12 cellular contexts compared by ENCODE assay signal in genomic region chr11:78223320-78223954, GRCh38. TPM values are rescaled to one million over a fixed set of nuclear protein-coding genes. Genes with fewer than 3 reads are reported as not detected.
DNase-seq lines count a peak whose midpoint lies in the region; ATAC-seq and FAIRE-seq lines count a peak whose summit lies in the region.
"Had no signal": no experiment of that assay in that cellular context is flagged by ENCODE, and none has a peak within 500 bp of the region (broad histone marks: within the 10 kb centered on the region; RNA-seq: fewer than 3 reads in every experiment).

No MANE protein-coding gene starts in this region.

- no peaks in the 10 kb centered on the region for H3K36me3 Mint-ChIP-seq in natural killer cell treated with Interleukin-12 subunit alpha and Interleukin-12 subunit beta and Interleukin-15 and Interleukin-18, amount 100 ng/mL, for 72 hours
- H3K36me3 Mint-ChIP-seq: activated naive CD4-positive, alpha-beta T cell treated with anti-CD3 and anti-CD28 coated beads, Interleukin-2, amount 50 U/mL, for 72 hours had no signal

- DNase-seq in germinal center (ENCODE audit: low spot score) (peak; percentile 47), NOMO-1 treated with DMSO at 0.1 percent for 48 hours (lab: John Stamatoyannopoulos, UW; ENCODE audit: unreplicated experiment) (no peak), HTR-8/SVneo (ENCODE audit: insufficient read length, low spot score) (no peak)
- DNase-seq in natural killer cell treated with Interleukin-12 subunit alpha and Interleukin-12 subunit beta and Interleukin-15 and Interleukin-18, amount 100 ng/mL, for 72 hours (ENCODE audit: low spot score): no peak
- DNase-seq: immature natural killer cell, NCI-H526 treated with DMSO at 0.1 percent for 48 hours, posterior cingulate gyrus had no signal

- H3K27ac Mint-ChIP-seq in natural killer cell treated with Interleukin-12 subunit alpha and Interleukin-12 subunit beta and Interleukin-15 and Interleukin-18, amount 100 ng/mL, for 72 hours: no peak overlapping the region
- H3K27ac Mint-ChIP-seq: immature natural killer cell had no signal

- H3K27me3 Mint-ChIP-seq in natural killer cell treated with Interleukin-12 subunit alpha and Interleukin-12 subunit beta and Interleukin-15 and Interleukin-18, amount 100 ng/mL, for 72 hours: no peaks in the 10 kb centered on the region

- no peaks in the 10 kb centered on the region for H3K4me1 Mint-ChIP-seq in natural killer cell treated with Interleukin-12 subunit alpha and Interleukin-12 subunit beta and Interleukin-15 and Interleukin-18, amount 100 ng/mL, for 72 hours (ENCODE audit: low read depth in 2 of 2)
- H3K4me1 Mint-ChIP-seq: immature natural killer cell had no signal

- H3K4me3 Mint-ChIP-seq in natural killer cell treated with Interleukin-12 subunit alpha and Interleukin-12 subunit beta and Interleukin-15 and Interleukin-18, amount 100 ng/mL, for 72 hours: no peak overlapping the region
- H3K4me3 Mint-ChIP-seq: immature natural killer cell had no signal

- H3K9me3 Mint-ChIP-seq in natural killer cell treated with Interleukin-12 subunit alpha and Interleukin-12 subunit beta and Interleukin-15 and Interleukin-18, amount 100 ng/mL, for 72 hours: no peaks in the 10 kb centered on the region
- H3K9me3 Mint-ChIP-seq: activated naive CD4-positive, alpha-beta T cell treated with anti-CD3 and anti-CD28 coated beads, Interleukin-2, amount 50 U/mL, for 72 hours; immature natural killer cell had no signal

- peak; percentile 78 for ATAC-seq in GM18867 (IDR thresholded peaks at IDR 0.05; ENCODE audit: unreplicated experiment)
- peak; percentile 75 for ATAC-seq in GM21390 (IDR thresholded peaks at IDR 0.05; ENCODE audit: unreplicated experiment)
- peak; percentile 59 for ATAC-seq in HG03097 (IDR thresholded peaks at IDR 0.05; ENCODE audit: low FRiP score, unreplicated experiment)
- ATAC-seq in natural killer cell treated with Interleukin-12 subunit alpha and Interleukin-12 subunit beta and Interleukin-15 and Interleukin-18, amount 100 ng/mL, for 72 hours: no peak
- ATAC-seq: activated naive CD4-positive, alpha-beta T cell treated with anti-CD3 and anti-CD28 coated beads, Interleukin-2, amount 50 U/mL, for 72 hours had no signal

- no peak for FAIRE-seq in HTR-8/SVneo (lab: Jason Lieb, UNC)
- FAIRE-seq: TTC549 had no signal

RNA-seq across cellular contexts. Expression of gene USP35, which starts 34.7 kb away (rescaled TPM):
- total RNA-seq in natural killer cell treated with Interleukin-12 subunit alpha and Interleukin-12 subunit beta and Interleukin-15 and Interleukin-18, amount 100 ng/mL, for 72 hours: 1 to 10 TPM; 7.2 to 7.9 TPM

RNA-seq across cellular contexts. Expression of gene KCTD21, which starts 35.0 kb away (rescaled TPM):
- total RNA-seq in natural killer cell treated with Interleukin-12 subunit alpha and Interleukin-12 subunit beta and Interleukin-15 and Interleukin-18, amount 100 ng/mL, for 72 hours: 1 to 10 TPM; 3.6 to 9.4 TPM

Comparison
In these comparisons a context has a peak if more than half of its experiments do, and no peak if none do; other contexts are left out.
1. ATAC-seq: peak in GM18867 (single experiment), GM21390 (single experiment) and HG03097 (single experiment); none in natural killer cell treated with Interleukin-12 subunit alpha and Interleukin-12 subunit beta and Interleukin-15 and Interleukin-18, amount 100 ng/mL, for 72 hours (0 of 2).